Comparison of ENCODE assay signal across 15 cellular contexts in genomic region chr2:43246641-43247040, GRCh38. TPM values are rescaled to one million over a fixed set of nuclear protein-coding genes. Genes with fewer than 3 reads are reported as not detected.
DNase-seq lines count a peak whose midpoint lies in the region; TF ChIP-seq lines count a peak whose summit lies in the region.
"Had no signal": no experiment of that assay in that cellular context is flagged by ENCODE, and none has a peak within 500 bp of the region (broad histone marks: within the 10 kb centered on the region; RNA-seq: fewer than 3 reads in every experiment).

No MANE protein-coding gene starts in this region.

- no peak overlapping the region for H3K4me3 Mint-ChIP-seq in endodermal cell
- H3K4me3 Mint-ChIP-seq in nephron: no peak overlapping the region
- H3K4me3 Mint-ChIP-seq: CD4-positive, alpha-beta memory T cell had no signal

- H3K9me3 Mint-ChIP-seq in endodermal cell (no peaks in the 10 kb centered on the region), nephron (no peaks in the 10 kb centered on the region)
- H3K9me3 Mint-ChIP-seq: CD4-positive, alpha-beta memory T cell had no signal

- H3K27me3 ChIP-seq in HUES48 (ENCODE audit: control insufficient read depth, insufficient read depth, low read length) (no peaks in the 10 kb centered on the region), endodermal cell (ENCODE audit: control insufficient read depth, insufficient read depth, low read length, poor library complexity, severe bottlenecking) (no peaks in the 10 kb centered on the region)
- H3K27me3 ChIP-seq: BE2C had no signal

- H3K36me3 ChIP-seq in HUES48 (ENCODE audit: control insufficient read depth, insufficient read depth, low read length) (no peaks in the 10 kb centered on the region), endodermal cell (ENCODE audit: control insufficient read depth, insufficient read depth, low read length) (no peaks in the 10 kb centered on the region)
- H3K36me3 ChIP-seq: BE2C, HAP-1 had no signal

- WGBS in endodermal cell (ENCODE audit: insufficient coverage in 1 of 2, insufficient read length in 1 of 2), 2 experiments: 73 to 77% methylated on average over 3 of the region's 3 CpGs

- H3K4me3 ChIP-seq in HUES48 (ENCODE audit: low read depth, low read length): no peak overlapping the region
- no peak overlapping the region for H3K4me3 ChIP-seq in endodermal cell (ENCODE audit: low read length)
- H3K4me3 ChIP-seq: A549, HAP-1 had no signal

- H3K4me1 Mint-ChIP-seq in endodermal cell (peaks cover 7% of the 10 kb centered on the region), nephron (no peaks in the 10 kb centered on the region)

- H3K27me3 Mint-ChIP-seq in endodermal cell (ENCODE audit: insufficient read depth) (no peaks in the 10 kb centered on the region), nephron (ENCODE audit: low read depth) (no peaks in the 10 kb centered on the region)
- H3K27me3 Mint-ChIP-seq: CD4-positive, alpha-beta memory T cell had no signal

- H3K9ac ChIP-seq in HUES48 (ENCODE audit: low read depth, low read length) (no peak overlapping the region), endodermal cell (ENCODE audit: extremely low read depth, low read length, poor library complexity, severe bottlenecking) (no peak overlapping the region)

- H3K36me3 Mint-ChIP-seq in endodermal cell (ENCODE audit: low read depth) (peaks cover 5% of the 10 kb centered on the region), nephron (ENCODE audit: low read depth) (no peaks in the 10 kb centered on the region)

- H3K4me1 ChIP-seq in HUES48 (ENCODE audit: control insufficient read depth, insufficient read depth, low read length): peaks cover 2% of the 10 kb centered on the region; the same call in 1 of the 2 replicates
- no peaks in the 10 kb centered on the region for H3K4me1 ChIP-seq in endodermal cell (ENCODE audit: control insufficient read depth, insufficient read depth, low read length)
- H3K4me1 ChIP-seq: A549, HAP-1 had no signal

- peak overlapping the region; percentile 32 for H3K27ac Mint-ChIP-seq in endodermal cell
- peak overlapping the region in 2 of 3 experiments; percentile 23 to 52 for H3K27ac Mint-ChIP-seq in nephron

- TF ChIP-seq CTCF in endodermal cell (conservative IDR thresholded peaks at IDR 0.05) (no peak), nephron (IDR thresholded peaks at IDR 0.05; ENCODE audit: unreplicated experiment in 3 of 3) (no peak)

- peak overlapping the region; percentile 21 for H3K27ac ChIP-seq in HUES48 (ENCODE audit: low read depth, low read length)
- H3K27ac ChIP-seq in endodermal cell (ENCODE audit: low read depth, low read length): no peak overlapping the region
- H3K27ac ChIP-seq: A549, C4-2B had no signal

- DNase-seq in endodermal cell: peak; percentile 68
- DNase-seq in T1000 (lab: John Stamatoyannopoulos, UW): no peak
- no peak for DNase-seq in RPMI8226
- DNase-seq in kidney tubule cell (ENCODE audit: low spot score): no peak
- no peak for DNase-seq in ureter (ENCODE audit: low spot score)
- DNase-seq: BE2C; CD4-positive, alpha-beta memory T cell; DMS79; GOT3; IMR-90 had no signal

- no peaks in the 10 kb centered on the region for H3K9me3 ChIP-seq in HUES48 (ENCODE audit: control insufficient read depth, insufficient read depth, low read length)
- no peaks in the 10 kb centered on the region for H3K9me3 ChIP-seq in endodermal cell (ENCODE audit: control insufficient read depth, low read length)
- H3K9me3 ChIP-seq: A549, BE2C, HAP-1 had no signal

RNA-seq across cellular contexts. Expression of gene ZFP36L2, which starts 20.2 kb away (rescaled TPM):
- total RNA-seq in endodermal cell (100 to 1,000 TPM in 1 of 2 donors, 10 to 100 TPM in 1; 77.1 to 114 TPM), ureter (149 TPM)
- polyA plus RNA-seq in endodermal cell (2013, experiment 1 of 2): 59.2 TPM
- polyA plus RNA-seq in endodermal cell (2013, experiment 2 of 2): 48.7 TPM
